Comparison of ENCODE assay signal across 9 cellular contexts in the genomic region with DNA sequence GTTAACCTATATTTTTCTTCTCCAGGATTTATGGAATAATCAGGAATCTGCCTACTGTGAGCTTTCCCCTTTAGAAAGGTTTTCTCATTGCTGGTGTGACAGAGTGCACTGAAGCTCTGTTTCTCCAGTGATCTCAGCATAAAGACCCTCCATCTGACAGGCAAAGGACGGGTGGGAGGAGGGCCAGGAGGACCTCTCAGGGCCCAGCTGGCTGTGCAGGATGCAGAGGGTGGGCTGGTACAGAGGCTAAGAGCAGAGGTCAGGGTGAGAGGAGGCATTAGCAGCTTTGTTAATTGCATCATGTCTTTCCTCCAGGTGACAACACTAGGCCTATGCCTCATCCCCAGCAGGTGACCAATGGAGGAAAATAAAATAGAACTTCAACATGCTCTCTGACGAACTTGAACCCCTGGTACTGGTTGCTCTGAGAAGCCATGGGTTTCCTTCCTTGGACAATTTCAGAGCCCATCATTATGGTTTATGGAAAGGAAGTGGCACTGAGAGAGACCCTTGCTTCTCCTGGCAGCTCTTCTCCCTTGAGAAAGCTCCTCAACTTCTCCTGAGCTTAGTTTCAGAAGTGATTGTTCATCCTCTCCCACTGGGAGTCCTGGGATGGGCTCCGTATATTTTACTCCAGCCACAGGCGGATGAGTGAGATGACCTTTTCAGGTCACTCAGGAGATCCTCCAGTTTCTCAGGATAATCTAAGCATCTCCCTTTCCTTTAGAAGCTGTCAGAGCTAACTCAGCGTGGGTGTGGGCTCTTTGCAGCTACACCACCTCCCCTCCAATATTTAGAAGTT. TPM values are rescaled to one million over a fixed set of nuclear protein-coding genes. Genes with fewer than 3 reads are reported as not detected.
DNase-seq lines count a peak whose midpoint lies in the region; ATAC-seq, FAIRE-seq and TF ChIP-seq lines count a peak whose summit lies in the region.
"Had no signal": no experiment of that assay in that cellular context is flagged by ENCODE, and none has a peak within 500 bp of the region (broad histone marks: within the 10 kb centered on the region; RNA-seq: fewer than 3 reads in every experiment).

No MANE protein-coding gene starts in this region.

- 90% methylated on average over 3 of the region's 5 CpGs for WGBS in SK-N-SH (ENCODE audit: low lambda C conversion rate)

- intact Hi-C loops in kidney (cut with DNase I): loop anchor here (5.0 kb wide), 1 partner anchor 63 kb away; no protein-coding TSS in a partner anchor

- H3K79me2 ChIP-seq in SK-N-SH (ENCODE audit: insufficient read depth): peaks cover 8% of the 10 kb centered on the region; the same call in 1 of the 2 replicates

- H3K4me3 Mint-ChIP-seq in activated T-helper 17 cell treated with anti-CD3 and anti-CD28 coated beads, Interleukin-2, amount 50 U/mL, for 72 hours: peak overlapping the region; percentile 75

- no peaks in the 10 kb centered on the region for H3K9me2 ChIP-seq in SK-N-SH

- ATAC-seq in SK-N-SH treated with all-trans-retinoic acid at 6 μM for 48 hours: no peak
- ATAC-seq in activated T-helper 17 cell treated with anti-CD3 and anti-CD28 coated beads, Interleukin-2, amount 50 U/mL, for 72 hours (replicated peaks): no peak
- ATAC-seq in HG03378 (IDR thresholded peaks at IDR 0.05; ENCODE audit: unreplicated experiment): no peak
- ATAC-seq in HG03175 (IDR thresholded peaks at IDR 0.05; ENCODE audit: unreplicated experiment): no peak

- no peaks in the 10 kb centered on the region for H3K27me3 Mint-ChIP-seq in activated T-helper 17 cell treated with anti-CD3 and anti-CD28 coated beads, Interleukin-2, amount 50 U/mL, for 72 hours

- H3K4me1 ChIP-seq in SK-N-SH (ENCODE audit: control insufficient read depth in 1 of 2, insufficient read depth in 2 of 2, low read depth in 1 of 2, low read length in 1 of 2) (peaks cover 75 to 84% of the 10 kb centered on the region in 2 experiments), kidney (ENCODE audit: control insufficient read depth in 1 of 2, insufficient read depth in 1 of 2, low read depth in 1 of 2, low read length in 2 of 2) (peaks cover 38 to 58% of the 10 kb centered on the region in 2 donors)

- H3F3A ChIP-seq in SK-N-SH (replicated peaks; ENCODE audit: insufficient read depth): peaks cover 43% of the 10 kb centered on the region

- no peaks in the 10 kb centered on the region for H3K9me3 Mint-ChIP-seq in activated T-helper 17 cell treated with anti-CD3 and anti-CD28 coated beads, Interleukin-2, amount 50 U/mL, for 72 hours

- H3K36me3 Mint-ChIP-seq in activated T-helper 17 cell treated with anti-CD3 and anti-CD28 coated beads, Interleukin-2, amount 50 U/mL, for 72 hours (ENCODE audit: low read depth): no peaks in the 10 kb centered on the region

- H4K20me1 ChIP-seq in SK-N-SH (ENCODE audit: insufficient read depth): no peaks in the 10 kb centered on the region

- H3K4me2 ChIP-seq in SK-N-SH: peak overlapping the region; percentile 88; the same call in 1 of the 2 replicates

- H2AFZ ChIP-seq in SK-N-SH (ENCODE audit: low read depth): no peak overlapping the region; the same call in 1 of the 2 replicates

- H3K9me3 ChIP-seq in SK-N-SH (no peaks in the 10 kb centered on the region), kidney (ENCODE audit: control insufficient read depth in 1 of 2, low read length in 2 of 2) (no peaks in the 10 kb centered on the region)
- H3K9me3 ChIP-seq: BLaER1 had no signal

- POLR2A ChIA-PET in SK-N-SH (lab: Yijun Ruan, JAX): interaction anchor here (0.7 to 5.4 kb wide), 2 partner anchors 50 to 55 kb away, joined by 3 to 52 read pairs; a partner anchor contains a TSS

- H3K27ac ChIP-seq in SK-N-SH (ENCODE audit: low read depth in 2 of 2, low read length in 1 of 2) (peak overlapping the region; percentile 97 to 99; a peak in 3 of 4 replicates), kidney (ENCODE audit: low read depth in 2 of 2, low read length in 2 of 2) (peak overlapping the region; percentile 95 to 98), substantia nigra (ENCODE audit: low read depth, low read length, poor library complexity, severe bottlenecking) (peak overlapping the region; percentile 96)
- H3K27ac ChIP-seq: BLaER1 had no signal

- CTCF ChIA-PET in SK-N-SH (lab: Yijun Ruan, JAX): interaction anchor here (1.0 to 10.3 kb wide), 15 partner anchors 8 to 136 kb away, joined by 3 to 67 read pairs (median 6); a partner anchor contains a TSS

- H3K9ac ChIP-seq in SK-N-SH: no peak overlapping the region; the same call in 1 of the 2 replicates
- H3K9ac ChIP-seq in kidney (ENCODE audit: low read length in 2 of 2): peak overlapping the region; percentile 70 to 89
- H3K9ac ChIP-seq: BLaER1 had no signal

- no peak for FAIRE-seq in kidney (lab: Jason Lieb, UNC)

- DNase-seq in SK-N-SH: no peak
- DNase-seq in kidney: no peak
- no peak for DNase-seq in substantia nigra (lab: John Stamatoyannopoulos, UW)
- no peak for DNase-seq in Kasumi-1 (lab: John Stamatoyannopoulos, UW)

- TF ChIP-seq CTCF in SK-N-SH (IDR thresholded peaks at IDR 0.05) (no peak), kidney (IDR thresholded peaks at IDR 0.05; ENCODE audit: borderline replicate concordance, extremely low read depth, insufficient read depth) (no peak)

- no peaks in the 10 kb centered on the region for H3K36me3 ChIP-seq in SK-N-SH (replicated peaks in 1 of 2; ENCODE audit: control insufficient read depth in 1 of 2, insufficient read depth in 2 of 2, low read length in 1 of 2)
- H3K36me3 ChIP-seq in kidney (ENCODE audit: control insufficient read depth in 1 of 2, insufficient read depth in 2 of 2, low read length in 2 of 2): no peaks in the 10 kb centered on the region
- H3K36me3 ChIP-seq: BLaER1 had no signal

- TF ChIP-seq EP300 in SK-N-SH (IDR thresholded peaks at IDR 0.05; ENCODE audit: borderline replicate concordance in 1 of 2, low read depth in 1 of 2, low read length in 1 of 2): no peak

- no peak for TF ChIP-seq RAD21 in SK-N-SH (IDR thresholded peaks at IDR 0.05; ENCODE audit: low read length)

- no peaks in the 10 kb centered on the region for H3K27me3 ChIP-seq in SK-N-SH (ENCODE audit: insufficient read depth)

- H3K4me3 ChIP-seq in SK-N-SH (ENCODE audit: low read depth in 2 of 2, low read length in 1 of 2) (no peak overlapping the region; a peak in 1 of 4 replicates), kidney (ENCODE audit: low read length in 2 of 2) (peak overlapping the region; percentile 19 to 65)

- H3K27ac Mint-ChIP-seq in activated T-helper 17 cell treated with anti-CD3 and anti-CD28 coated beads, Interleukin-2, amount 50 U/mL, for 72 hours: no peak overlapping the region

- H3K4me1 Mint-ChIP-seq in activated T-helper 17 cell treated with anti-CD3 and anti-CD28 coated beads, Interleukin-2, amount 50 U/mL, for 72 hours: peaks cover 43% of the 10 kb centered on the region

TF ChIP-seq in SK-N-SH, 30 proteins besides CTCF, POLR2A, EP300 and RAD21:
- TF ChIP-seq FOSL2 (IDR thresholded peaks at IDR 0.05; ENCODE audit: borderline replicate concordance, low read depth) (no peak), SIN3A (IDR thresholded peaks at IDR 0.05; ENCODE audit: borderline replicate concordance, low read depth, low read length) (no peak), CHD2 (IDR thresholded peaks at IDR 0.05; ENCODE audit: low read length, partially characterized antibody) (no peak), JUND (IDR thresholded peaks at IDR 0.05) (no peak), FOXM1 (IDR thresholded peaks at IDR 0.05; ENCODE audit: low read depth) (no peak), RCOR1 (IDR thresholded peaks at IDR 0.05; ENCODE audit: low read length) (no peak), TEAD4 (IDR thresholded peaks at IDR 0.05; ENCODE audit: borderline replicate concordance, insufficient read depth) (no peak), NFIC (IDR thresholded peaks at IDR 0.05; ENCODE audit: borderline replicate concordance) (no peak), NRF1 (IDR thresholded peaks at IDR 0.05; ENCODE audit: low read depth, low read length) (no peak), RXRA (IDR thresholded peaks at IDR 0.05; ENCODE audit: borderline replicate concordance, low read depth) (no peak)
- TF ChIP-seq, protein P1, sequence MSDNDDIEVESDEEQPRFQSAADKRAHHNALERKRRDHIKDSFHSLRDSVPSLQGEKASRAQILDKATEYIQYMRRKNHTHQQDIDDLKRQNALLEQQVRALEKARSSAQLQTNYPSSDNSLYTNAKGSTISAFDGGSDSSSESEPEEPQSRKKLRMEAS (IDR thresholded peaks at IDR 0.05; ENCODE audit: low read depth): no peak

RNA-seq across cellular contexts. Expression of a gene that starts 45.8 kb away (rescaled TPM):
- polyA plus RNA-seq in SK-N-SH (2012; rRNA removed) (6.4 and 6.6 TPM in 2 replicates), kidney (ENCODE audit: insufficient read depth, low read depth, low replicate concordance) (13.1 TPM)
- polyA plus RNA-seq in SK-N-SH (2012; cell fraction: cytosol; rRNA removed): 7.0 and 7.2 TPM in 2 replicates
- polyA plus RNA-seq in SK-N-SH (2012; cell fraction: nucleus; rRNA removed): 2.6 and 2.8 TPM in 2 replicates
- 10 to 100 TPM; 13.5 to 19.4 TPM for total RNA-seq in activated T-helper 17 cell treated with anti-CD3 and anti-CD28 coated beads, Interleukin-2, amount 50 U/mL, for 72 hours
- total RNA-seq in kidney: 3.7 TPM

RNA-seq across cellular contexts. Expression of a gene that starts 49.0 kb away (rescaled TPM):
- polyA plus RNA-seq in SK-N-SH (2012; rRNA removed) (117 and 119 TPM in 2 replicates), kidney (ENCODE audit: insufficient read depth, low read depth, low replicate concordance) (46.0 TPM)
- polyA plus RNA-seq in SK-N-SH (2012; cell fraction: cytosol; rRNA removed): 87.3 and 102 TPM in 2 replicates
- polyA plus RNA-seq in SK-N-SH (2012; cell fraction: nucleus; rRNA removed): 145 and 147 TPM in 2 replicates
- 100 to 1,000 TPM in 1 of 2 donors, 10 to 100 TPM in 1; 68.5 to 113 TPM for total RNA-seq in activated T-helper 17 cell treated with anti-CD3 and anti-CD28 coated beads, Interleukin-2, amount 50 U/mL, for 72 hours
- 198 TPM for total RNA-seq in kidney

Comparison
In these comparisons a context has a peak if more than half of its experiments do, and no peak if none do; other contexts are left out.
1. H3K4me3 ChIP-seq: peak in kidney (2 of 2); none in SK-N-SH (0 of 2).
2. Peak in every context shown above with its lines, with median percentiles within 50 percentile points of each other: H3K27ac ChIP-seq.